17 cellular contexts compared by ENCODE assay signal in the genomic region with DNA sequence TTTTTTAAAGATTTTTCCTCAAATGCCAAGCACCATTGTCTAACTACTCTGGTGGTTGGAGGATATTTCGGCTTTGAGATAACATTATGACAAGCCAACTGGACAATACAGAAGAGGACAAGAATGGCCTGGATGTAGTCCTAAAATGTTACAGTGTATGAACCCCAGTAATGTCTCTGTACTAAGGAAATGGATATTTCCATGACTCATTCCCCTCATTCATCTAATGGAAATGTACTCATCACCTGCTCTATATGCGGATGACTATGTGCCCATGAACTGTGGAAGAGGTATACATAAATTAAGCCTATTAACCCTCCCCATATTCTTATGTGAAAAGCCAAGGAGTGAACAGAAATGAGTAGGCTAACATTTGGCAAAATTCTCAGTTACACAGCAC.
DNase-seq lines count a peak whose midpoint lies in the region; ATAC-seq and TF ChIP-seq lines count a peak whose summit lies in the region.
"Had no signal": no experiment of that assay in that cellular context is flagged by ENCODE, and none has a peak within 500 bp of the region (broad histone marks: within the 10 kb centered on the region; RNA-seq: fewer than 3 reads in every experiment).

No MANE protein-coding gene starts in this region.

- TF ChIP-seq EP300 in SK-N-SH (IDR thresholded peaks at IDR 0.05; ENCODE audit: borderline replicate concordance in 1 of 2, low read depth in 1 of 2, low read length in 1 of 2): no peak

- H3K36me3 ChIP-seq in A673 (ENCODE audit: insufficient read depth, low read length, poor library complexity, severe bottlenecking): no peaks in the 10 kb centered on the region
- H3K36me3 ChIP-seq in GM23338 (ENCODE audit: insufficient read depth): no peaks in the 10 kb centered on the region
- H3K36me3 ChIP-seq in SK-N-SH (replicated peaks in 1 of 2; ENCODE audit: control insufficient read depth in 1 of 2, insufficient read depth in 2 of 2, low read length in 1 of 2): no peaks in the 10 kb centered on the region
- no peaks in the 10 kb centered on the region for H3K36me3 ChIP-seq in testis (ENCODE audit: low read depth, missing control alignments)
- H3K36me3 ChIP-seq: BE2C, tibial nerve had no signal

- H3K27me3 Mint-ChIP-seq in GM23338 (ENCODE audit: insufficient read depth, low read depth, poor library complexity) (no peaks in the 10 kb centered on the region), natural killer cell (ENCODE audit: low read depth in 2 of 2) (no peaks in the 10 kb centered on the region)
- no peaks in the 10 kb centered on the region for H3K27me3 Mint-ChIP-seq in activated T-helper 2 cell treated with anti-CD3 and anti-CD28 coated beads, Interferon-gamma antibody, Interleukin-2, Interleukin-4, amounts not matched to agents 10 μg/mL and 5 μg/mL and 100 μg/mL, durations not matched to agents 14 hours and 24 hours and 36 hours (ENCODE audit: low read depth)
- H3K27me3 Mint-ChIP-seq: activated CD4-positive, alpha-beta memory T cell treated with anti-CD3 and anti-CD28 coated beads, Interleukin-2, amount 10 ng/mL, durations not matched to agents 7 days and 5 days had no signal

- TF ChIP-seq POLR2A in testis (IDR thresholded peaks at IDR 0.05): no peak

- no peak overlapping the region for H3K9ac ChIP-seq in SK-N-SH

- H3K27ac Mint-ChIP-seq in GM23338 (peak overlapping the region; percentile 61), natural killer cell (no peak overlapping the region)
- H3K27ac Mint-ChIP-seq in activated T-helper 2 cell treated with anti-CD3 and anti-CD28 coated beads, Interferon-gamma antibody, Interleukin-2, Interleukin-4, amounts not matched to agents 10 μg/mL and 5 μg/mL and 100 μg/mL, durations not matched to agents 14 hours and 24 hours and 36 hours: no peak overlapping the region
- H3K27ac Mint-ChIP-seq: activated CD4-positive, alpha-beta memory T cell treated with anti-CD3 and anti-CD28 coated beads, Interleukin-2, amount 10 ng/mL, durations not matched to agents 7 days and 5 days; activated T-cell treated with anti-CD3 and anti-CD28 coated beads, Interleukin-2, amount 50 U/mL, for 72 hours had no signal

- H3K4me1 ChIP-seq in A673 (ENCODE audit: insufficient read depth, low read length, poor library complexity, severe bottlenecking) (peaks cover 54% of the 10 kb centered on the region), GM23338 (ENCODE audit: insufficient read depth) (peaks cover 5% of the 10 kb centered on the region), SK-N-SH (ENCODE audit: control insufficient read depth in 1 of 2, insufficient read depth in 2 of 2, low read depth in 1 of 2, low read length in 1 of 2) (peaks cover 13 to 30% of the 10 kb centered on the region in 2 experiments; a peak in 3 of 4 replicates), testis (no peaks in the 10 kb centered on the region)

- peaks cover 24% of the 10 kb centered on the region for H3K4me1 Mint-ChIP-seq in GM23338
- H3K4me1 Mint-ChIP-seq in activated T-helper 2 cell treated with anti-CD3 and anti-CD28 coated beads, Interferon-gamma antibody, Interleukin-2, Interleukin-4, amounts not matched to agents 10 μg/mL and 5 μg/mL and 100 μg/mL, durations not matched to agents 14 hours and 24 hours and 36 hours (ENCODE audit: low read depth): no peaks in the 10 kb centered on the region
- H3K4me1 Mint-ChIP-seq in natural killer cell: no peaks in the 10 kb centered on the region
- H3K4me1 Mint-ChIP-seq: activated CD4-positive, alpha-beta memory T cell treated with anti-CD3 and anti-CD28 coated beads, Interleukin-2, amount 10 ng/mL, durations not matched to agents 7 days and 5 days had no signal

- no peak; the same call in 1 of the 2 replicates for TF ChIP-seq RAD21 in SK-N-SH (IDR thresholded peaks at IDR 0.05; ENCODE audit: low read length)

- H3K27me3 ChIP-seq in A673 (replicated peaks; ENCODE audit: insufficient read depth, low read depth, low read length, poor library complexity) (no peaks in the 10 kb centered on the region), GM23338 (ENCODE audit: insufficient read depth) (no peaks in the 10 kb centered on the region), SK-N-SH (ENCODE audit: insufficient read depth) (no peaks in the 10 kb centered on the region), testis (no peaks in the 10 kb centered on the region)
- H3K27me3 ChIP-seq: BE2C, tibial nerve had no signal

- no peaks in the 10 kb centered on the region for H3K79me2 ChIP-seq in GM23338 (replicated peaks; ENCODE audit: insufficient read depth)
- no peaks in the 10 kb centered on the region for H3K79me2 ChIP-seq in SK-N-SH (ENCODE audit: insufficient read depth)

- CTCF ChIA-PET in A673 (lab: Charles Lee): no interaction called here
- CTCF ChIA-PET in SK-N-SH (lab: Yijun Ruan, JAX): interaction anchor here (1.7 to 2.8 kb wide), 2 partner anchors 191 to 246 kb away, joined by 14 to 29 read pairs; no protein-coding TSS in a partner anchor

- H3K9me2 ChIP-seq in GM23338 (ENCODE audit: insufficient read depth): no peaks in the 10 kb centered on the region
- no peaks in the 10 kb centered on the region for H3K9me2 ChIP-seq in SK-N-SH

- H3F3A ChIP-seq in GM23338 (replicated peaks; ENCODE audit: low read depth) (no peaks in the 10 kb centered on the region), SK-N-SH (replicated peaks; ENCODE audit: insufficient read depth) (peaks cover 12% of the 10 kb centered on the region)

- DNase-seq in A673 (ENCODE audit: low spot score) (peak; percentile 55), GM23338 (ENCODE audit: low spot score) (no peak), SK-N-SH (no peak), fibroblast of villous mesenchyme (ENCODE audit: low read depth) (peak; percentile 12), NCI-H2196 (lab: John Stamatoyannopoulos, UW; ENCODE audit: unreplicated experiment) (no peak), testis (no peak), natural killer cell (no peak)
- no peak for DNase-seq in activated T-helper 2 cell treated with anti-CD3 and anti-CD28 coated beads, Interferon-gamma antibody, Interleukin-2, Interleukin-4, amounts not matched to agents 10 μg/mL and 5 μg/mL and 100 μg/mL, durations not matched to agents 14 hours and 24 hours and 36 hours (ENCODE audit: low spot score)
- DNase-seq: activated CD4-positive, alpha-beta memory T cell treated with anti-CD3 and anti-CD28 coated beads, Interleukin-2, amount 10 ng/mL, durations not matched to agents 7 days and 5 days; activated T-cell treated with anti-CD3 and anti-CD28 coated beads, Interleukin-2, amount 50 U/mL, for 72 hours; BE2C; caudate nucleus; NCI-H1436; NCI-H510A; OCI-M1 had no signal

- no peak overlapping the region for H3K4me2 ChIP-seq in GM23338
- H3K4me2 ChIP-seq in SK-N-SH: no peak overlapping the region

- no peak for ATAC-seq in GM23338
- no peak for ATAC-seq in natural killer cell
- ATAC-seq: activated T-cell treated with anti-CD3 and anti-CD28 coated beads, Interleukin-2, amount 50 U/mL, for 72 hours; K562 had no signal

- H4K20me1 ChIP-seq in GM23338 (replicated peaks; ENCODE audit: insufficient read depth): no peaks in the 10 kb centered on the region
- H4K20me1 ChIP-seq in SK-N-SH (ENCODE audit: insufficient read depth): no peaks in the 10 kb centered on the region

- H2AFZ ChIP-seq in GM23338 (no peak overlapping the region), SK-N-SH (ENCODE audit: low read depth) (no peak overlapping the region)

- 91% methylated on average over 2 of the region's 2 CpGs for WGBS in SK-N-SH (ENCODE audit: low lambda C conversion rate)
- 92 to 93% methylated on average over 2 of the region's 2 CpGs for WGBS in testis, 2 donors

- no peak overlapping the region for H3K4me3 Mint-ChIP-seq in GM23338
- no peak overlapping the region for H3K4me3 Mint-ChIP-seq in activated T-helper 2 cell treated with anti-CD3 and anti-CD28 coated beads, Interferon-gamma antibody, Interleukin-2, Interleukin-4, amounts not matched to agents 10 μg/mL and 5 μg/mL and 100 μg/mL, durations not matched to agents 14 hours and 24 hours and 36 hours (ENCODE audit: low read depth)
- no peak overlapping the region for H3K4me3 Mint-ChIP-seq in natural killer cell
- H3K4me3 Mint-ChIP-seq: activated CD4-positive, alpha-beta memory T cell treated with anti-CD3 and anti-CD28 coated beads, Interleukin-2, amount 10 ng/mL, durations not matched to agents 7 days and 5 days; activated T-cell treated with anti-CD3 and anti-CD28 coated beads, Interleukin-2, amount 50 U/mL, for 72 hours had no signal

- no peaks in the 10 kb centered on the region for H3K9me3 Mint-ChIP-seq in GM23338
- no peaks in the 10 kb centered on the region for H3K9me3 Mint-ChIP-seq in activated T-helper 2 cell treated with anti-CD3 and anti-CD28 coated beads, Interferon-gamma antibody, Interleukin-2, Interleukin-4, amounts not matched to agents 10 μg/mL and 5 μg/mL and 100 μg/mL, durations not matched to agents 14 hours and 24 hours and 36 hours
- H3K9me3 Mint-ChIP-seq in natural killer cell: peaks cover 0 to 2% of the 10 kb centered on the region in 2 donors
- H3K9me3 Mint-ChIP-seq: activated CD4-positive, alpha-beta memory T cell treated with anti-CD3 and anti-CD28 coated beads, Interleukin-2, amount 10 ng/mL, durations not matched to agents 7 days and 5 days; activated T-cell treated with anti-CD3 and anti-CD28 coated beads, Interleukin-2, amount 50 U/mL, for 72 hours had no signal

- H3K36me3 Mint-ChIP-seq in GM23338 (ENCODE audit: low read depth): no peaks in the 10 kb centered on the region
- no peaks in the 10 kb centered on the region for H3K36me3 Mint-ChIP-seq in activated T-helper 2 cell treated with anti-CD3 and anti-CD28 coated beads, Interferon-gamma antibody, Interleukin-2, Interleukin-4, amounts not matched to agents 10 μg/mL and 5 μg/mL and 100 μg/mL, durations not matched to agents 14 hours and 24 hours and 36 hours (ENCODE audit: low read depth)
- H3K36me3 Mint-ChIP-seq in natural killer cell: no peaks in the 10 kb centered on the region

- no TSS peak for BruUV-seq in A673 (replicated peaks; lab: Mats Ljungman, UMichigan)

- H3K27ac ChIP-seq in A673 (ENCODE audit: low read depth, low read length, poor library complexity, severe bottlenecking): no peak overlapping the region
- H3K27ac ChIP-seq in GM23338 (ENCODE audit: low read depth): no peak overlapping the region
- H3K27ac ChIP-seq in SK-N-SH (ENCODE audit: low read depth in 2 of 2, low read length in 1 of 2): peak overlapping the region in 1 of 2 experiments; percentile 62; a peak in 2 of 4 replicates
- no peak overlapping the region for H3K27ac ChIP-seq in testis
- H3K27ac ChIP-seq: tibial nerve had no signal

- POLR2A ChIA-PET in A673 (lab: Charles Lee; ENCODE audit: low non-redundant PET): no interaction called here
- POLR2A ChIA-PET in SK-N-SH (lab: Yijun Ruan, JAX): no interaction called here

- H3K9me3 ChIP-seq in A673 (ENCODE audit: low read depth, low read length, poor library complexity, severe bottlenecking): no peaks in the 10 kb centered on the region
- no peaks in the 10 kb centered on the region for H3K9me3 ChIP-seq in SK-N-SH
- H3K9me3 ChIP-seq in testis: no peaks in the 10 kb centered on the region
- H3K9me3 ChIP-seq: BE2C, tibial nerve had no signal

- intact Hi-C loops in A673 (cut with micrococcal nuclease; ENCODE audit: unreplicated experiment): loop anchor here (2.0 to 10.0 kb wide), 4 partner anchors 157 to 489 kb away; no protein-coding TSS in a partner anchor
- intact Hi-C loops in activated T-helper 2 cell treated with anti-CD3 and anti-CD28 coated beads, Interferon-gamma antibody, Interleukin-2, Interleukin-4, amounts not matched to agents 10 μg/mL and 5 μg/mL and 100 μg/mL, durations not matched to agents 14 hours and 24 hours and 36 hours (cut with micrococcal nuclease): loop anchor here (10.0 kb wide), 1 partner anchor 339 kb away; no protein-coding TSS in a partner anchor
- intact Hi-C loops in testis (cut with DNase I; ENCODE audit: low total_unique reads): no loop called here
- intact Hi-C loops in natural killer cell (cut with micrococcal nuclease): no loop called here

- TF ChIP-seq CTCF in A673 (conservative IDR thresholded peaks at IDR 0.05; ENCODE audit: low read depth, low read length) (no peak), GM23338 (conservative IDR thresholded peaks at IDR 0.05; ENCODE audit: low read depth in 2 of 2) (no peak), SK-N-SH (IDR thresholded peaks at IDR 0.05) (no peak), fibroblast of villous mesenchyme (IDR thresholded peaks at IDR 0.05; ENCODE audit: insufficient read depth, low read depth, low read length) (no peak), testis (IDR thresholded peaks at IDR 0.05) (no peak), natural killer cell (IDR thresholded peaks at IDR 0.05) (no peak)

- H3K4me3 ChIP-seq in A673 (ENCODE audit: low read depth, low read length, poor library complexity, severe bottlenecking) (no peak overlapping the region), GM23338 (no peak overlapping the region), SK-N-SH (ENCODE audit: low read depth in 2 of 2, low read length in 1 of 2) (no peak overlapping the region), fibroblast of villous mesenchyme (ENCODE audit: low read depth, low read length) (no peak overlapping the region), testis (no peak overlapping the region)
- H3K4me3 ChIP-seq: K562, tibial nerve had no signal

Comparison
In these comparisons a context has a peak if more than half of its experiments do, and no peak if none do; other contexts are left out.
1. DNase-seq: peak in A673 (single experiment) and fibroblast of villous mesenchyme (single experiment); none in GM23338 (single experiment), SK-N-SH (single experiment), activated T-helper 2 cell treated with anti-CD3 and anti-CD28 coated beads, Interferon-gamma antibody, Interleukin-2, Interleukin-4, amounts not matched to agents 10 μg/mL and 5 μg/mL and 100 μg/mL, durations not matched to agents 14 hours and 24 hours and 36 hours (single experiment), NCI-H2196 (single experiment), testis (single experiment) and natural killer cell (single experiment).
2. intact Hi-C loops: an anchor here in A673 (2.0 to 10.0 kb wide) and activated T-helper 2 cell treated with anti-CD3 and anti-CD28 coated beads, Interferon-gamma antibody, Interleukin-2, Interleukin-4, amounts not matched to agents 10 μg/mL and 5 μg/mL and 100 μg/mL, durations not matched to agents 14 hours and 24 hours and 36 hours (10.0 kb wide); none called in testis and natural killer cell.